ENCODE assay signal across 8 cellular contexts in genomic region chr10:93073539-93074136, GRCh38. TPM values are rescaled to one million over a fixed set of nuclear protein-coding genes. Genes with fewer than 3 reads are reported as not detected.
DNase-seq lines count a peak whose midpoint lies in the region; ATAC-seq lines count a peak whose summit lies in the region.

CYP26A1 (plus strand) TSS chr10:93073893; CDS start chr10:93073935, 42 bp downstream.

- no peaks in the 10 kb centered on the region for H3K36me3 ChIP-seq in duodenal mucosa (ENCODE audit: control insufficient read depth in 1 of 2, insufficient read depth in 2 of 2, low read length in 2 of 2)
- peaks cover 3% of the 10 kb centered on the region for H3K36me3 ChIP-seq in neuron (ENCODE audit: insufficient read depth, low read length)

- in situ Hi-C loops in Caki2 (cut with HindIII; ENCODE audit: low pct_unique_long_range_greater_than_20kb, low sequenced_read_pairs), result no loop called here

- DNase-seq in Caki2 (ENCODE audit: low read depth) (peak; percentile 21), NCI-H146 (lab: John Stamatoyannopoulos, UW) (peak; percentile 68), NCI-H1436 (lab: John Stamatoyannopoulos, UW) (no peak), EL (no peak)

- H3K9me3 ChIP-seq in duodenal mucosa (ENCODE audit: control insufficient read depth in 1 of 2, low read length in 2 of 2) (no peaks in the 10 kb centered on the region), neuron (ENCODE audit: low read length) (no peaks in the 10 kb centered on the region)

- H3K4me3 ChIP-seq in duodenal mucosa (ENCODE audit: low read depth in 1 of 2, low read length in 2 of 2) (peak within 1 kb of the TSS; percentile 68 to 69), neuron (ENCODE audit: low read length) (peak within 1 kb of the TSS; percentile 80)

- no peak within 1 kb of the TSS for H3K27ac ChIP-seq in duodenal mucosa (ENCODE audit: low read depth, low read length)

- no peak for ATAC-seq in HG03135 (IDR thresholded peaks at IDR 0.05; ENCODE audit: unreplicated experiment)
- ATAC-seq in GM21528 (IDR thresholded peaks at IDR 0.05; ENCODE audit: low FRiP score, unreplicated experiment), result no peak

- H3K27me3 ChIP-seq in duodenal mucosa (ENCODE audit: control insufficient read depth in 1 of 2, insufficient read depth in 2 of 2, low read length in 2 of 2), result peaks cover 71 to 85% of the 10 kb centered on the region in 2 donors
- peaks cover 12% of the 10 kb centered on the region for H3K27me3 ChIP-seq in neuron (ENCODE audit: insufficient read depth, low read length)

- H2AFZ ChIP-seq in neuron (ENCODE audit: low read depth, low read length), result peak within 1 kb of the TSS; percentile 85

- H3K4me1 ChIP-seq in duodenal mucosa (ENCODE audit: control insufficient read depth in 1 of 2, insufficient read depth in 2 of 2, low read length in 2 of 2) (peaks cover 16 to 40% of the 10 kb centered on the region in 2 donors), neuron (ENCODE audit: insufficient read depth, low read length) (peaks cover 57% of the 10 kb centered on the region)

- no peak within 1 kb of the TSS for H3K9ac ChIP-seq in duodenal mucosa (ENCODE audit: low read depth in 1 of 2, low read length in 2 of 2)

RNA-seq across cellular contexts. Expression of gene CYP26A1, which starts in this region (rescaled TPM):
- not detected in 2 replicates for total RNA-seq in Caki2 (2014; rRNA removed; shearing (Covaris generic); ENCODE audit: low replicate concordance)

Comparison
In these comparisons a context has a peak if more than half of its experiments do, and no peak if none do; other contexts are left out.
1. Peak in DNase-seq in Caki2; RNA of the gene not detected or under 1 TPM.